32 cellular contexts compared by ENCODE assay signal in the genomic region with DNA sequence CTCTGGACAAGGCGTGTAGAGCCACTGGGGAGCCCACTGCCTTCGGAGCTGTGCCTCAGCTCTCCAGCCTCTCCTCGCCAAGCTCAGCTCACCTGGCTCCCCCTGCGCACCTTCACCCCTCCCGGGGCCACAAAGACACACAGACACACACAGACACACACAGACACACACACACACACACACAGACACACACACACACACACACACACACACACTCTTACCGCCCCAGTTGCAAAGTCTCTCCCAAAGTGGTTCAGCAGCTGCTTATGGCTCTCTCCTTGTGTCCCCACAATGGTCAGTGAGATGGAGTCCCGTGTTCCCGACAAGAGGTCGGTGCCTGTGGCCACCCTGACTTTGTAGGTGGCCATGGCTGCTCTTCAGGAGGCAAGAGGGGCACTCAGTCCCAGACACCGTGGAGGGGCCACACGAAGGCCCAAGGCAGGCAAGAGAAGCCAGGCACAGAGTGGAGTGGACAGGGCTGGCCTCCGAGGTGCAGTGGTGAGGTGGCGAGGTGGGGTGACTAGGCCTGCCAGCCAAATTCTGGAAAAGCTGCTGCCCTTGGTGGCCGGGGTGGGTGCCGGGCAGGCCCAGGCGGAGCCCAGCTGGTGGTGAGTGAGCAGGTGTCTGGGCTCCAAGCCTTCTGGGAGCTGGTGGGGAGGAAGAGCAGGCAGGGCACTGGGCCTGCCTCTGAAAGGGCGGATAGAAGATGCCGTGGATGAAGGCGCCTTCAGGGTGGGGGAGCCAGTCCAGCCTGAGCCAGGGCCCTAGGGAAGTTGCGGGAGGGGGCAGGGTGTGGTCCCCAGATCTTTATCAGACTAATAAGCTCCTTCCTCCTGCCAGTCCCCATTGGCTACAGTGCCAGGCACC. TPM values are rescaled to one million over a fixed set of nuclear protein-coding genes. Genes with fewer than 3 reads are reported as not detected.
DNase-seq lines count a peak whose midpoint lies in the region; ATAC-seq and TF ChIP-seq lines count a peak whose summit lies in the region.
"Had no signal": no experiment of that assay in that cellular context is flagged by ENCODE, and none has a peak within 500 bp of the region (broad histone marks: within the 10 kb centered on the region; RNA-seq: fewer than 3 reads in every experiment).

A gene (minus strand): TSS at position 642 of the 867 bp plus-strand sequence. CDS start 274 bp downstream, at position 368.

- H3K4me3 Mint-ChIP-seq in endothelial cell (ENCODE audit: unreplicated experiment) (peak within 1 kb of the TSS; percentile 5), Calu3 (ENCODE audit: low read depth, unreplicated experiment) (no peak within 1 kb of the TSS)
- no peak within 1 kb of the TSS for H3K4me3 Mint-ChIP-seq in stimulated activated memory B cell treated with anti-CD40 and anti-IgM and Interleukin-4, amounts not matched to agents 10 μg/mL and 1 μg/mL and 100 μg/mL, for 72 hours
- H3K4me3 Mint-ChIP-seq: HFFc6 had no signal

- H4K20me1 ChIP-seq in HCT116 (ENCODE audit: insufficient read depth) = no peaks in the 10 kb centered on the region

- no peaks in the 10 kb centered on the region for H3K27me3 ChIP-seq in HCT116 (ENCODE audit: insufficient read depth, low read length)
- no peaks in the 10 kb centered on the region; the same call in 1 of the 2 replicates for H3K27me3 ChIP-seq in Panc1 (ENCODE audit: control insufficient read depth, insufficient read depth, low read length)
- H3K27me3 ChIP-seq in ascending aorta = no peaks in the 10 kb centered on the region
- H3K27me3 ChIP-seq: right atrium auricular region, SJCRH30 had no signal

- RAD21 ChIA-PET in HCT116 (lab: Charles Lee; ENCODE audit: low non-redundant PET in 1 of 2, low total read pairs in 2 of 2, uncharacterized antibody in 2 of 2, unreplicated experiment in 2 of 2) = no interaction called here

- no peak for TF ChIP-seq RAD21 in HCT116 (IDR thresholded peaks at IDR 0.05; ENCODE audit: low read depth)

- no peaks in the 10 kb centered on the region for H3K9me3 ChIP-seq in HCT116 (ENCODE audit: control insufficient read depth in 1 of 2, insufficient read depth in 1 of 2, low read depth in 1 of 2, low read length in 2 of 2)
- H3K9me3 ChIP-seq in Panc1 (ENCODE audit: control insufficient read depth, insufficient read depth, low read depth, low read length) = no peaks in the 10 kb centered on the region
- no peaks in the 10 kb centered on the region for H3K9me3 ChIP-seq in ascending aorta
- H3K9me3 ChIP-seq: left lung, right atrium auricular region, SJCRH30, tibial nerve had no signal

- intact Hi-C loops in HCT116 (cut with micrococcal nuclease) = no loop called here
- intact Hi-C loops in Panc1 (cut with micrococcal nuclease; ENCODE audit: unreplicated experiment) = no loop called here
- intact Hi-C loops in ascending aorta (cut with DNase I) = no loop called here
- intact Hi-C loops in Calu3 (cut with micrococcal nuclease; ENCODE audit: unreplicated experiment) = no loop called here

- no peak within 1 kb of the TSS for H3K4me2 ChIP-seq in HCT116 (ENCODE audit: low read length)
- H3K4me2 ChIP-seq: smooth muscle cell had no signal

- no peaks in the 10 kb centered on the region for H3K79me2 ChIP-seq in HCT116 (ENCODE audit: insufficient read depth, low read length)

- H2AFZ ChIP-seq in HCT116 (ENCODE audit: low read depth, low read length, poor library complexity, severe bottlenecking) = no peak within 1 kb of the TSS

- no peak for DNase-seq in HCT116 (ENCODE audit: low read depth, low spot score)
- no peak for DNase-seq in Panc1 (ENCODE audit: low read depth, low spot score)
- DNase-seq in endothelial cell (ENCODE audit: low spot score) = no peak
- no peak for DNase-seq in ascending aorta (ENCODE audit: low spot score in 2 of 2)
- no peak for DNase-seq in NCI-H69 (lab: John Stamatoyannopoulos, UW)
- DNase-seq in Calu3 = no peak
- DNase-seq: activated CD4-positive, alpha-beta T cell treated with anti-CD3 and anti-CD28 coated beads for 4 hours; activated CD8-positive, alpha-beta memory T cell treated with anti-CD3 and anti-CD28 coated beads for 24 hours; activated effector memory CD4-positive, alpha-beta T cell treated with Interleukin-2 at 50 U/mL for 16 hours; activated T-cell treated with anti-CD3 and anti-CD28 coated beads for 4 hours; anterior cingulate cortex; C1 segment of cervical spinal cord; DMS53; effector memory CD4-positive, alpha-beta T cell; HFFc6; islet precursor cell; mesendoderm; NCI-H1694 treated with DMSO at 0.1 percent for 48 hours; NCI-H524; SJCRH30; stimulated activated CD4-positive, alpha-beta T cell treated with anti-CD3 and anti-CD28 coated beads, Interleukin-1b, Interleukin-23, amount 100 ng/mL, for 48 hours; SW 1271; WERI-Rb-1 had no signal

- ATAC-seq in HCT116 (peak; percentile 28; the same call in 1 of the 2 replicates), Panc1 (peak; percentile 19; the same call in 1 of the 2 replicates)
- no peak for ATAC-seq in stimulated activated memory B cell treated with anti-CD40 and anti-IgM and Interleukin-4, amounts not matched to agents 10 μg/mL and 1 μg/mL and 100 μg/mL, for 72 hours
- ATAC-seq: activated naive CD4-positive, alpha-beta T cell treated with anti-CD3 and anti-CD28 coated beads, Interleukin-2, amount 50 U/mL, for 72 hours; left lung had no signal

- H3K9me2 ChIP-seq in HCT116 (ENCODE audit: insufficient read depth) = no peaks in the 10 kb centered on the region

- H3K27ac Mint-ChIP-seq in endothelial cell (ENCODE audit: unreplicated experiment) (peak within 1 kb of the TSS; percentile 57), Calu3 (ENCODE audit: unreplicated experiment) (no peak within 1 kb of the TSS)
- peak within 1 kb of the TSS; percentile 8 for H3K27ac Mint-ChIP-seq in stimulated activated memory B cell treated with anti-CD40 and anti-IgM and Interleukin-4, amounts not matched to agents 10 μg/mL and 1 μg/mL and 100 μg/mL, for 72 hours
- H3K27ac Mint-ChIP-seq: HFFc6 had no signal

- H3K36me3 Mint-ChIP-seq in endothelial cell (ENCODE audit: low read depth, unreplicated experiment) = no peaks in the 10 kb centered on the region
- H3K36me3 Mint-ChIP-seq in stimulated activated memory B cell treated with anti-CD40 and anti-IgM and Interleukin-4, amounts not matched to agents 10 μg/mL and 1 μg/mL and 100 μg/mL, for 72 hours = no peaks in the 10 kb centered on the region
- no peaks in the 10 kb centered on the region for H3K36me3 Mint-ChIP-seq in Calu3 (ENCODE audit: insufficient read depth, unreplicated experiment)
- H3K36me3 Mint-ChIP-seq: activated naive CD4-positive, alpha-beta T cell treated with anti-CD3 and anti-CD28 coated beads, Interleukin-2, amount 50 U/mL, for 72 hours; IgD-negative memory B cell had no signal

- H3K9me3 Mint-ChIP-seq in endothelial cell (ENCODE audit: unreplicated experiment) (no peaks in the 10 kb centered on the region), Calu3 (ENCODE audit: low read depth, unreplicated experiment) (no peaks in the 10 kb centered on the region)
- H3K9me3 Mint-ChIP-seq in stimulated activated memory B cell treated with anti-CD40 and anti-IgM and Interleukin-4, amounts not matched to agents 10 μg/mL and 1 μg/mL and 100 μg/mL, for 72 hours = no peaks in the 10 kb centered on the region
- H3K9me3 Mint-ChIP-seq: activated naive CD4-positive, alpha-beta T cell treated with anti-CD3 and anti-CD28 coated beads, Interleukin-2, amount 50 U/mL, for 72 hours; HFFc6; IgD-negative memory B cell had no signal

- in situ Hi-C loops in Panc1 (cut with HindIII; ENCODE audit: low pct_unique_long_range_greater_than_20kb, low sequenced_read_pairs) = no loop called here

- H3K4me3 ChIP-seq in HCT116 (replicated peaks in 1 of 2; ENCODE audit: low read depth in 1 of 2, low read length in 2 of 2) (no peak within 1 kb of the TSS), Panc1 (ENCODE audit: low read depth in 2 of 2, low read length in 2 of 2) (no peak within 1 kb of the TSS), ascending aorta (no peak within 1 kb of the TSS)
- H3K4me3 ChIP-seq: cardiac muscle cell, left lung, right atrium auricular region, SJCRH30, smooth muscle cell, tibial nerve had no signal

- H3K27me3 Mint-ChIP-seq in endothelial cell (ENCODE audit: unreplicated experiment) (peaks cover 13% of the 10 kb centered on the region), Calu3 (ENCODE audit: unreplicated experiment) (peaks cover 87% of the 10 kb centered on the region)
- peaks cover 13% of the 10 kb centered on the region for H3K27me3 Mint-ChIP-seq in stimulated activated memory B cell treated with anti-CD40 and anti-IgM and Interleukin-4, amounts not matched to agents 10 μg/mL and 1 μg/mL and 100 μg/mL, for 72 hours

- POLR2A ChIA-PET in HCT116 (lab: Charles Lee) = interaction anchor here (0.7 to 2.1 kb wide), 2 partner anchors 8 to 290 kb away, joined by 5 to 7 read pairs; no protein-coding TSS in a partner anchor
- POLR2A ChIA-PET in Panc1 (lab: Charles Lee) = no interaction called here

- H3K4me1 Mint-ChIP-seq in endothelial cell (ENCODE audit: unreplicated experiment) (no peaks in the 10 kb centered on the region), Calu3 (ENCODE audit: low read depth, unreplicated experiment) (no peaks in the 10 kb centered on the region)
- peaks cover 46% of the 10 kb centered on the region for H3K4me1 Mint-ChIP-seq in stimulated activated memory B cell treated with anti-CD40 and anti-IgM and Interleukin-4, amounts not matched to agents 10 μg/mL and 1 μg/mL and 100 μg/mL, for 72 hours

- TF ChIP-seq POLR2A in HCT116 (IDR thresholded peaks at IDR 0.05; ENCODE audit: borderline replicate concordance, extremely low read depth, insufficient read depth, insufficient read length) = no peak

- BruUV-seq in HCT116 (replicated peaks; lab: Mats Ljungman, UMichigan) = no TSS peak
- no TSS peak for BruUV-seq in Panc1 (replicated peaks; lab: Mats Ljungman, UMichigan)
- no TSS peak for BruUV-seq in Calu3 (replicated peaks; lab: Mats Ljungman, UMichigan)

- H3K27ac ChIP-seq in HCT116 (ENCODE audit: low read depth, low read length) = peak within 1 kb of the TSS; percentile 26; the same call in 1 of the 2 replicates
- no peak within 1 kb of the TSS for H3K27ac ChIP-seq in Panc1 (ENCODE audit: low read length)
- H3K27ac ChIP-seq in ascending aorta = no peak within 1 kb of the TSS
- H3K27ac ChIP-seq: cardiac muscle cell, left lung, right atrium auricular region, SJCRH30, tibial nerve, WERI-Rb-1 had no signal

- H3K9ac ChIP-seq in HCT116 (ENCODE audit: low read length) = no peak within 1 kb of the TSS

- CTCF ChIA-PET in HCT116 (lab: Charles Lee) = interaction anchor here (0.9 to 1.2 kb wide), 2 partner anchors 8 to 14 kb away, joined by 3 to 5 read pairs; no protein-coding TSS in a partner anchor
- CTCF ChIA-PET in Panc1 (lab: Charles Lee) = interaction anchor here (0.6 kb wide), 1 partner anchor 196 kb away, joined by 3 read pairs; no protein-coding TSS in a partner anchor
- CTCF ChIA-PET in Calu3 (lab: Charles Lee) = interaction anchor here (0.6 kb wide), 1 partner anchor 765 kb away, joined by 3 read pairs; no protein-coding TSS in a partner anchor

- no peak for TF ChIP-seq CTCF in HCT116 (IDR thresholded peaks at IDR 0.05 in 2 of 3, conservative IDR thresholded peaks at IDR 0.05 in 1 of 3; ENCODE audit: borderline replicate concordance in 1 of 3, insufficient read depth in 1 of 3, low read depth in 2 of 3, low read length in 2 of 3)
- TF ChIP-seq CTCF in Panc1 (IDR thresholded peaks at IDR 0.05) = no peak
- TF ChIP-seq CTCF in endothelial cell (IDR thresholded peaks at IDR 0.05; ENCODE audit: unreplicated experiment) = no peak
- TF ChIP-seq CTCF in ascending aorta (IDR thresholded peaks at IDR 0.05) = no peak
- no peak for TF ChIP-seq CTCF in Calu3 (IDR thresholded peaks at IDR 0.05; ENCODE audit: unreplicated experiment)

- peaks cover 2 to 8% of the 10 kb centered on the region in 2 experiments; a peak in 2 of 4 replicates for H3K4me1 ChIP-seq in HCT116 (ENCODE audit: control insufficient read depth in 1 of 2, insufficient read depth in 2 of 2, low read length in 2 of 2)
- H3K4me1 ChIP-seq in Panc1 (ENCODE audit: control insufficient read depth, insufficient read depth, low read length) = no peaks in the 10 kb centered on the region
- no peaks in the 10 kb centered on the region for H3K4me1 ChIP-seq in ascending aorta
- H3K4me1 ChIP-seq: left lung, right atrium auricular region, SJCRH30, tibial nerve had no signal

- H3K36me3 ChIP-seq in HCT116 (ENCODE audit: control insufficient read depth in 1 of 2, insufficient read depth in 2 of 2, low read length in 2 of 2) (no peaks in the 10 kb centered on the region), Panc1 (ENCODE audit: control insufficient read depth, insufficient read depth, low read length) (no peaks in the 10 kb centered on the region), ascending aorta (no peaks in the 10 kb centered on the region)
- H3K36me3 ChIP-seq: cardiac muscle cell, left lung, right atrium auricular region, SJCRH30, tibial nerve, WERI-Rb-1 had no signal

RNA-seq across cellular contexts. Expression of the gene that starts here (rescaled TPM):
- total RNA-seq in HCT116 (2021; ENCODE audit: unreplicated experiment) (3.8 TPM), Panc1 (2021; ENCODE audit: unreplicated experiment) (not detected), endothelial cell (ENCODE audit: unreplicated experiment) (1.7 TPM), ascending aorta (not detected), Calu3 (2022) (not detected in 2 replicates)
- polyA plus RNA-seq in HCT116 (2012) = 3.8 and 4.7 TPM in 2 replicates
- polyA plus RNA-seq in Panc1 (2012; ENCODE audit: insufficient read length) = 0.46 TPM
- total RNA-seq: fibroblast of villous mesenchyme, HFFc6, SJCRH30, tibial nerve had no signal

Comparison
In these comparisons a context has a peak if more than half of its experiments do, and no peak if none do; other contexts are left out.
1. Peak in ATAC-seq in Panc1; RNA of the gene not detected or under 1 TPM.